Comparison of ENCODE assay signal across 36 cellular contexts in genomic region chr19:5367530-5368133, GRCh38. TPM values are rescaled to one million over a fixed set of nuclear protein-coding genes. Genes with fewer than 3 reads are reported as not detected.
DNase-seq lines count a peak whose midpoint lies in the region; ATAC-seq, FAIRE-seq and TF ChIP-seq lines count a peak whose summit lies in the region.
"Had no signal": no experiment of that assay in that cellular context is flagged by ENCODE, and none has a peak within 500 bp of the region (broad histone marks: within the 10 kb centered on the region; RNA-seq: fewer than 3 reads in every experiment).

No MANE protein-coding gene starts in this region.

- H3K79me1 ChIP-seq in IMR-90 (ENCODE audit: low read depth in 1 of 2, low read length in 2 of 2) = no peaks in the 10 kb centered on the region
- no peaks in the 10 kb centered on the region for H3K79me1 ChIP-seq in H1 (ENCODE audit: low read depth, low read length)

- H3K56ac ChIP-seq in IMR-90 (ENCODE audit: extremely low read depth, insufficient read depth, low read length) = no peak overlapping the region
- H3K56ac ChIP-seq in H1 (replicated peaks; ENCODE audit: insufficient read length, low read depth, low read length) = peak overlapping the region; percentile 98

- TF ChIP-seq EP300 in HepG2 (IDR thresholded peaks at IDR 0.05; ENCODE audit: low read depth in 2 of 2, low read length in 2 of 2) = no peak
- TF ChIP-seq EP300 in HepG2 (CRISPR knock-in tag; IDR thresholded peaks at IDR 0.05; ENCODE audit: borderline replicate concordance) = no peak
- TF ChIP-seq EP300 in H1 (IDR thresholded peaks at IDR 0.05; ENCODE audit: borderline replicate concordance in 1 of 2, low read depth in 2 of 2, low read length in 2 of 2) = no peak

- no peaks in the 10 kb centered on the region for H3K27me3 ChIP-seq in HepG2 (ENCODE audit: control insufficient read depth in 1 of 2, insufficient read depth in 2 of 2, low read length in 2 of 2)
- H3K27me3 ChIP-seq in right lobe of liver = no peaks in the 10 kb centered on the region
- peaks cover 2% of the 10 kb centered on the region; the same call in 1 of the 2 replicates for H3K27me3 ChIP-seq in IMR-90 (ENCODE audit: control insufficient read depth, insufficient read depth, low read length)
- peaks cover 0 to 6% (median 0%) of the 10 kb centered on the region in 4 experiments; a peak in 2 of 7 replicates for H3K27me3 ChIP-seq in H1 (replicated peaks in 1 of 4; ENCODE audit: control insufficient read depth in 3 of 4, extremely low read depth in 1 of 4, insufficient read depth in 3 of 4, low read length in 3 of 4)
- no peaks in the 10 kb centered on the region for H3K27me3 ChIP-seq in right cardiac atrium (ENCODE audit: control insufficient read depth, insufficient read depth)
- H3K27me3 ChIP-seq: BE2C; BLaER1; BLaER1 treated with 17β-estradiol and CSF1 and Interleukin-3, amounts not matched to agents 10 nM and 100 nM had no signal

- CTCF ChIA-PET in HepG2 (lab: Yijun Ruan, JAX; ENCODE audit: low intra/inter-chr PET ratio, low total read pairs) (no interaction called here), HEK293 (lab: Yijun Ruan, JAX) (interaction anchor here (0.7 kb wide), 1 partner anchor 34 kb away, joined by 4 read pairs; no protein-coding TSS in a partner anchor), IMR-90 (lab: Yijun Ruan, JAX) (no interaction called here), H1 (lab: Charles Lee; ENCODE audit: partially characterized antibody) (interaction anchor here (1.4 kb wide), 2 partner anchors 11 to 20 kb away, joined by 4 to 5 read pairs; no protein-coding TSS in a partner anchor)

- H3K23ac ChIP-seq in IMR-90 (ENCODE audit: low read depth, low read length) = no peak overlapping the region
- H3K23ac ChIP-seq in H1 (ENCODE audit: insufficient read length) = no peak overlapping the region

- peaks cover 12% of the 10 kb centered on the region for H3K23me2 ChIP-seq in H1 (ENCODE audit: low read depth, low read length)

- H3K36me3 ChIP-seq in HepG2 (replicated peaks in 1 of 2; ENCODE audit: control insufficient read depth in 1 of 2, insufficient read depth in 2 of 2, low read length in 2 of 2) (no peaks in the 10 kb centered on the region), right lobe of liver (no peaks in the 10 kb centered on the region), HEK293 (ENCODE audit: control insufficient read depth in 2 of 2, insufficient read depth in 1 of 2, low read length in 2 of 2) (no peaks in the 10 kb centered on the region), IMR-90 (ENCODE audit: control insufficient read depth, insufficient read depth, low read length) (no peaks in the 10 kb centered on the region), H1 (ENCODE audit: control insufficient read depth in 2 of 4, insufficient read depth in 4 of 4, low read length in 3 of 4) (no peaks in the 10 kb centered on the region)
- H3K36me3 ChIP-seq: BE2C; BLaER1; BLaER1 treated with 17β-estradiol and CSF1 and Interleukin-3, amounts not matched to agents 10 nM and 100 nM had no signal

- in situ Hi-C loops in HepG2 (cut with HindIII; ENCODE audit: extremely low pct_ligation_motif_present, low pct_unique_long_range_greater_than_20kb) (no loop called here), IMR-90 (cut with MboI; ENCODE audit: low sequenced_read_pairs) (no loop called here)

- DNase-seq in HepG2 (ENCODE audit: low spot score) (no peak), right lobe of liver (no peak), IMR-90 (no peak), H1 (ENCODE audit: low read depth in 1 of 2, low spot score in 2 of 2) (no peak), AG08395 (ENCODE audit: low spot score) (no peak), HuH-7.5 (ENCODE audit: low spot score) (no peak), right cardiac atrium (no peak)
- DNase-seq: 8988T; ACHN; AML-193; BE2C; C1 segment of cervical spinal cord; Caco-2; Calu3; CD4-positive, alpha-beta memory T cell; CD4-positive, alpha-beta T cell; CD4-positive, CD25-positive, alpha-beta regulatory T cell; CD8-positive, alpha-beta memory T cell; CD8-positive, alpha-beta T cell; COR-L47; DMS 273 treated with DMSO at 0.1 percent for 48 hours; DMS153; DMS53; DMS79; DMS79 treated with DMSO at 0.1 percent for 48 hours; DND-41; EL had no signal

- H3K9ac ChIP-seq in HepG2 (ENCODE audit: insufficient read depth, low read depth, low read length) = no peak overlapping the region
- no peak overlapping the region for H3K9ac ChIP-seq in IMR-90 (ENCODE audit: low read depth, low read length)
- no peak overlapping the region for H3K9ac ChIP-seq in H1 (replicated peaks in 1 of 4; ENCODE audit: extremely low read depth in 1 of 4, low read depth in 3 of 4, low read length in 3 of 4)
- H3K9ac ChIP-seq: BLaER1; BLaER1 treated with 17β-estradiol and CSF1 and Interleukin-3, amounts not matched to agents 10 nM and 100 nM had no signal

- H2AFZ ChIP-seq in HepG2 (ENCODE audit: low read length) = no peak overlapping the region
- H2AFZ ChIP-seq in IMR-90 (replicated peaks; ENCODE audit: low read length, poor library complexity) = no peak overlapping the region
- no peak overlapping the region for H2AFZ ChIP-seq in H1 (ENCODE audit: low read length)

- H3K18ac ChIP-seq in IMR-90 (ENCODE audit: low read depth, low read length) (no peak overlapping the region), H1 (ENCODE audit: extremely low read depth, low read length) (no peak overlapping the region)

- H3K27ac ChIP-seq in HepG2 (ENCODE audit: extremely low read length, insufficient read depth, low read length) = no peak overlapping the region
- no peak overlapping the region for H3K27ac ChIP-seq in right lobe of liver
- H3K27ac ChIP-seq in HEK293 (ENCODE audit: extremely low read depth, low read depth, low read length) = no peak overlapping the region
- no peak overlapping the region for H3K27ac ChIP-seq in IMR-90 (ENCODE audit: insufficient read depth, low read length)
- H3K27ac ChIP-seq in H1 (ENCODE audit: low read depth, low read length) = no peak overlapping the region
- H3K27ac ChIP-seq in right cardiac atrium (ENCODE audit: low read length) = no peak overlapping the region
- H3K27ac ChIP-seq: 22Rv1; A549; BLaER1; BLaER1 treated with 17β-estradiol and CSF1 and Interleukin-3, amounts not matched to agents 10 nM and 100 nM; C4-2B had no signal

- ATAC-seq in HepG2 (no peak), right lobe of liver (no peak), IMR-90 (ENCODE audit: low read depth) (no peak), right cardiac atrium (no peak)
- ATAC-seq: A549; CD8-positive, alpha-beta T cell had no signal

- no peak overlapping the region for H3K4ac ChIP-seq in IMR-90 (ENCODE audit: low read depth, low read length)
- H3K4ac ChIP-seq in H1 (replicated peaks; ENCODE audit: insufficient read length, low read depth, low read length) = no peak overlapping the region

- POLR2A ChIA-PET in HepG2 (lab: Yijun Ruan, JAX) (no interaction called here), HEK293 (lab: Yijun Ruan, JAX) (no interaction called here), IMR-90 (lab: Charles Lee; ENCODE audit: unreplicated experiment) (no interaction called here), H1 (lab: Charles Lee; ENCODE audit: partially characterized antibody) (no interaction called here)

- 38% methylated on average over 5 of the region's 5 CpGs for WGBS in HepG2 (ENCODE audit: low lambda C conversion rate)
- 53% methylated on average over 5 of the region's 5 CpGs for WGBS in right lobe of liver (ENCODE audit: insufficient coverage, low coverage, low lambda C conversion rate, missing lambda C conversion rate)
- WGBS in IMR-90 (ENCODE audit: extremely low coverage in 2 of 2, insufficient read length in 1 of 2), 2 experiments = 66 to 99% methylated on average over 4 to 5 of the region's 5 CpGs
- WGBS in H1 (ENCODE audit: extremely low coverage in 1 of 2, insufficient coverage in 1 of 2, insufficient read length in 1 of 2, insufficient replicate concordance in 2 of 2, low coverage in 1 of 2, low lambda C conversion rate in 2 of 2, missing lambda C conversion rate in 1 of 2), 2 experiments = 83 to 100% methylated on average over 5 of the region's 5 CpGs
- 75% methylated on average over 5 of the region's 5 CpGs for WGBS in right cardiac atrium

- no peak overlapping the region for H2BK12ac ChIP-seq in H1 (ENCODE audit: low read depth, low read length)

- peak overlapping the region; percentile 32 for H2BK5ac ChIP-seq in IMR-90 (ENCODE audit: low read depth, low read length, poor library complexity, severe bottlenecking)
- no peak overlapping the region for H2BK5ac ChIP-seq in H1 (ENCODE audit: low read depth, low read length)

- H2AK5ac ChIP-seq in IMR-90 (ENCODE audit: low read depth, low read length) (no peak overlapping the region), H1 (ENCODE audit: low read depth, low read length) (no peak overlapping the region)

- H2BK20ac ChIP-seq in IMR-90 (ENCODE audit: low read depth, low read length) (no peak overlapping the region), H1 (ENCODE audit: low read length) (no peak overlapping the region)

- FAIRE-seq in HepG2 (lab: Jason Lieb, UNC) (no peak), H1 (lab: Jason Lieb, UNC) (no peak)
- FAIRE-seq: A204.1, A549, D721Med had no signal

- no peak overlapping the region for H3K4me2 ChIP-seq in HepG2 (ENCODE audit: low read depth, low read length)
- H3K4me2 ChIP-seq in IMR-90 (ENCODE audit: low read depth, low read length) = no peak overlapping the region
- H3K4me2 ChIP-seq in H1 (ENCODE audit: insufficient read depth in 1 of 2, low read depth in 2 of 2, low read length in 2 of 2) = no peak overlapping the region
- H3K4me2 ChIP-seq: A549; BLaER1; BLaER1 treated with 17β-estradiol and CSF1 and Interleukin-3, amounts not matched to agents 10 nM and 100 nM had no signal

- no peak overlapping the region for H4K5ac ChIP-seq in IMR-90 (ENCODE audit: low read depth, low read length)
- H4K5ac ChIP-seq in H1 (ENCODE audit: insufficient read length, low read depth, low read length) = no peak overlapping the region

- dilution Hi-C loops in IMR-90 (cut with HindIII; ENCODE audit: low sequenced_read_pairs, unreplicated experiment) = no loop called here

- no peaks in the 10 kb centered on the region for H3K4me1 ChIP-seq in HepG2 (ENCODE audit: insufficient read depth, low read length)
- H3K4me1 ChIP-seq in right lobe of liver = no peaks in the 10 kb centered on the region
- no peaks in the 10 kb centered on the region for H3K4me1 ChIP-seq in HEK293 (ENCODE audit: control insufficient read depth, insufficient read depth, low read length)
- no peaks in the 10 kb centered on the region for H3K4me1 ChIP-seq in IMR-90 (ENCODE audit: control insufficient read depth, insufficient read depth, low read length)
- peaks cover 0 to 4% (median 3%) of the 10 kb centered on the region in 4 experiments; a peak in 5 of 7 replicates for H3K4me1 ChIP-seq in H1 (replicated peaks in 1 of 4; ENCODE audit: control insufficient read depth in 3 of 4, insufficient read depth in 4 of 4, low read length in 3 of 4)
- no peaks in the 10 kb centered on the region for H3K4me1 ChIP-seq in right cardiac atrium (ENCODE audit: control insufficient read depth, insufficient read depth, low read length)
- H3K4me1 ChIP-seq: A549, BE2C, Caco-2 had no signal

- TF ChIP-seq RAD21 in HepG2 (CRISPR knock-in tag; IDR thresholded peaks at IDR 0.05) (no peak), IMR-90 (IDR thresholded peaks at IDR 0.05; ENCODE audit: low read length) (no peak), H1 (IDR thresholded peaks at IDR 0.05 in 1 of 2, conservative IDR thresholded peaks at IDR 0.05 in 1 of 2; ENCODE audit: low read depth in 2 of 2, low read length in 2 of 2) (no peak)

- H3K9me3 ChIP-seq in HepG2 (ENCODE audit: low read length) = no peaks in the 10 kb centered on the region
- H3K9me3 ChIP-seq in right lobe of liver = no peaks in the 10 kb centered on the region
- H3K9me3 ChIP-seq in HEK293 (ENCODE audit: control insufficient read depth, insufficient read depth, low read depth, low read length) = no peaks in the 10 kb centered on the region
- H3K9me3 ChIP-seq in IMR-90 (ENCODE audit: control insufficient read depth, insufficient read depth, low read length) = no peaks in the 10 kb centered on the region
- H3K9me3 ChIP-seq in H1 (ENCODE audit: insufficient read depth in 2 of 2, low read depth in 1 of 2, low read length in 1 of 2) = no peaks in the 10 kb centered on the region
- H3K9me3 ChIP-seq in right cardiac atrium (ENCODE audit: control insufficient read depth, low read length) = no peaks in the 10 kb centered on the region
- H3K9me3 ChIP-seq: A549; BE2C; BLaER1; BLaER1 treated with 17β-estradiol and CSF1 and Interleukin-3, amounts not matched to agents 10 nM and 100 nM; Caco-2 had no signal

- no peak overlapping the region for H3K4me3 ChIP-seq in HepG2 (replicated peaks in 1 of 3; ENCODE audit: insufficient read depth in 1 of 3, low read depth in 2 of 3, low read length in 3 of 3)
- no peak overlapping the region for H3K4me3 ChIP-seq in right lobe of liver
- H3K4me3 ChIP-seq in HEK293 (ENCODE audit: low read depth, low read length) = no peak overlapping the region
- no peak overlapping the region for H3K4me3 ChIP-seq in IMR-90 (ENCODE audit: insufficient read depth, low read depth, low read length)
- H3K4me3 ChIP-seq in H1 (ENCODE audit: extremely low read depth in 1 of 4, insufficient read depth in 2 of 4, low read depth in 3 of 4, low read length in 4 of 4) = no peak overlapping the region
- H3K4me3 ChIP-seq in right cardiac atrium (ENCODE audit: low read length) = no peak overlapping the region
- H3K4me3 ChIP-seq: A549; BLaER1; BLaER1 treated with 17β-estradiol and CSF1 and Interleukin-3, amounts not matched to agents 10 nM and 100 nM had no signal

- H4K91ac ChIP-seq in IMR-90 (ENCODE audit: insufficient read depth, low read depth, low read length) (no peak overlapping the region), H1 (replicated peaks; ENCODE audit: insufficient read length, low read length) (no peak overlapping the region)

- TF ChIP-seq CTCF in HepG2 (CRISPR knock-in tag; IDR thresholded peaks at IDR 0.05) (no peak), right lobe of liver (IDR thresholded peaks at IDR 0.05) (no peak), HEK293 (tag by site-specific recombination; IDR thresholded peaks at IDR 0.05) (no peak), IMR-90 (conservative IDR thresholded peaks at IDR 0.05; ENCODE audit: low read depth, low read length) (no peak), H1 (IDR thresholded peaks at IDR 0.05; ENCODE audit: control extremely low read depth in 1 of 3, insufficient read depth in 1 of 3, low read depth in 1 of 3, low read length in 3 of 3) (no peak)

- no peak overlapping the region for H4K8ac ChIP-seq in IMR-90 (ENCODE audit: low read depth in 2 of 2, low read length in 2 of 2)
- no peak overlapping the region for H4K8ac ChIP-seq in H1 (ENCODE audit: extremely low read depth, insufficient read depth, low read length)

- H2BK15ac ChIP-seq in IMR-90 (ENCODE audit: low read depth, low read length) (no peak overlapping the region), H1 (ENCODE audit: low read length) (no peak overlapping the region)

- H4K20me1 ChIP-seq in HepG2 (ENCODE audit: insufficient read depth, low read length) (no peaks in the 10 kb centered on the region), IMR-90 (ENCODE audit: insufficient read depth, low read length) (no peaks in the 10 kb centered on the region), H1 (replicated peaks in 1 of 2; ENCODE audit: control insufficient read depth in 1 of 2, insufficient read depth in 2 of 2, low read length in 2 of 2) (peaks cover 0 to 9% of the 10 kb centered on the region in 2 experiments)
- H4K20me1 ChIP-seq: BLaER1 had no signal

- no peaks in the 10 kb centered on the region for H3K79me2 ChIP-seq in HepG2 (ENCODE audit: insufficient read depth, low read length)
- H3K79me2 ChIP-seq in H1 (ENCODE audit: control insufficient read depth in 1 of 2, insufficient read depth in 2 of 2, low read length in 2 of 2) = peaks cover 0 to 3% of the 10 kb centered on the region in 2 experiments; a peak in 1 of 4 replicates

- H2AK9ac ChIP-seq in IMR-90 (replicated peaks; ENCODE audit: low read depth, low read length, poor library complexity) = no peak overlapping the region

- H3K9me1 ChIP-seq in IMR-90 (ENCODE audit: insufficient read depth, low read length) = no peaks in the 10 kb centered on the region

- no peak overlapping the region for H3K14ac ChIP-seq in IMR-90 (replicated peaks; ENCODE audit: low read depth, low read length)
- no peak overlapping the region for H3K14ac ChIP-seq in H1 (ENCODE audit: insufficient read length)

- TF ChIP-seq POLR2A in HepG2 (IDR thresholded peaks at IDR 0.05; ENCODE audit: insufficient read depth in 1 of 2, low read depth in 2 of 2, low read length in 2 of 2) (no peak), right lobe of liver (IDR thresholded peaks at IDR 0.05) (no peak), IMR-90 (IDR thresholded peaks at IDR 0.05; ENCODE audit: low read depth, low read length) (no peak), H1 (IDR thresholded peaks at IDR 0.05; ENCODE audit: control extremely low read depth in 1 of 2, low read depth in 2 of 2, low read length in 2 of 2) (no peak)

- BruUV-seq in HepG2 (replicated peaks; lab: Mats Ljungman, UMichigan) = no TSS peak
- BruUV-seq in IMR-90 (replicated peaks; lab: Mats Ljungman, UMichigan) = no TSS peak

- no peak overlapping the region for H2BK120ac ChIP-seq in IMR-90 (ENCODE audit: low read depth, low read length)
- H2BK120ac ChIP-seq in H1 (replicated peaks; ENCODE audit: low read depth, low read length) = no peak overlapping the region

- intact Hi-C loops in HepG2 (cut with micrococcal nuclease; ENCODE audit: unreplicated experiment) = no loop called here
- intact Hi-C loops in right lobe of liver (cut with DNase I) = no loop called here
- intact Hi-C loops in IMR-90 (cut with micrococcal nuclease) = no loop called here
- intact Hi-C loops in right cardiac atrium (cut with DNase I) = no loop called here

RNA-seq across cellular contexts. Expression of gene PTPRS, which starts 27.0 kb away (rescaled TPM):
- total RNA-seq in HepG2 (2016; rRNA removed; fragmentation: Illumina TruSeq; extraction: Trizol) (21.3 and 32.7 TPM in 2 replicates), right lobe of liver (10 to 100 TPM in 5 of 6 experiments, 1 to 10 TPM in 1; 6.1 to 39.9 (median 22.1) TPM), IMR-90 (2012; rRNA removed) (40.1 and 43.3 TPM in 2 replicates), right cardiac atrium (100 to 1,000 TPM; 122 to 153 (median 126) TPM)
- 8.8 and 10.2 TPM in 2 replicates for total RNA-seq in HepG2 (2016; cell fraction: cytosol; rRNA removed; fragmentation: Illumina TruSeq; extraction: Trizol; ENCODE audit: low read depth)
- 17.7 and 32.1 TPM in 2 replicates for total RNA-seq in HepG2 (2016; cell fraction: insoluble cytoplasmic fraction; rRNA removed; fragmentation: Illumina TruSeq; extraction: Trizol)
- 21.8 and 23.0 TPM in 2 replicates for total RNA-seq in HepG2 (2016; cell fraction: membrane; rRNA removed; fragmentation: Illumina TruSeq; extraction: Trizol)
- 57.4 and 62.6 TPM in 2 replicates for total RNA-seq in HepG2 (2016; cell fraction: nucleus; rRNA removed; fragmentation: Illumina TruSeq; extraction: Trizol)
- polyA plus RNA-seq in HepG2 (2011; rRNA removed) (43.9 and 63.5 TPM in 2 replicates), IMR-90 (2012; rRNA removed) (51.9 and 56.5 TPM in 2 replicates), H1 (2011; rRNA removed) (96.8 and 146 TPM in 2 replicates), right cardiac atrium (31.9 TPM)
- 36.8 and 40.6 TPM in 2 replicates for polyA plus RNA-seq in HepG2 (2011; cell fraction: cytosol; rRNA removed)
- polyA plus RNA-seq in HepG2 (2011; cell fraction: nucleus; rRNA removed) = 194 and 221 TPM in 2 replicates
- 24.6 and 49.4 TPM in 2 replicates for polyA plus RNA-seq in HepG2 (2012)
- polyA plus RNA-seq in HepG2 (2016; cell fraction: cytosol; fragmentation: Illumina TruSeq; extraction: Trizol; ENCODE audit: low read depth) = 4.6 and 4.7 TPM in 2 replicates
- 8.4 and 10.5 TPM in 2 replicates for polyA plus RNA-seq in HepG2 (2016; cell fraction: insoluble cytoplasmic fraction; fragmentation: Illumina TruSeq; extraction: Trizol; ENCODE audit: low read depth)
- polyA plus RNA-seq in HepG2 (2016; cell fraction: membrane; fragmentation: Illumina TruSeq; extraction: Trizol; ENCODE audit: low read depth) = 5.1 and 5.2 TPM in 2 replicates
- 68.7 and 77.5 TPM in 2 replicates for polyA plus RNA-seq in HepG2 (2016; cell fraction: nucleus; fragmentation: Illumina TruSeq; extraction: Trizol; ENCODE audit: insufficient read depth, low read depth)
- 65.7 and 175 TPM in 2 replicates for polyA minus RNA-seq in HepG2 (2011; rRNA and poly(A)+ RNA removed; ENCODE audit: low replicate concordance)
- polyA minus RNA-seq in HepG2 (2011; cell fraction: cytosol; rRNA and poly(A)+ RNA removed) = 79.6 and 103 TPM in 2 replicates
- polyA minus RNA-seq in HepG2 (2011; cell fraction: nucleus; rRNA and poly(A)+ RNA removed) = 55.6 and 71.9 TPM in 2 replicates
- polyA plus RNA-seq in IMR-90 (2012; cell fraction: cytosol; rRNA removed) = 38.6 and 74.6 TPM in 2 replicates
- 97.2 and 218 TPM in 2 replicates for polyA plus RNA-seq in IMR-90 (2012; cell fraction: nucleus; rRNA removed; ENCODE audit: low replicate concordance)
- total RNA-seq in H1 (2021; fragmentation: NEBNext Ultra II Directional; extraction: Animal tissue kit (Norgen Biotek cat#: 25700)) = 218 and 223 TPM in 2 replicates
- polyA plus RNA-seq in H1 (2011; cell fraction: cytosol; rRNA removed) = 87.7 TPM
- polyA plus RNA-seq in H1 (2011; cell fraction: nucleus; rRNA removed) = 278 TPM
- 73.0 to 132 TPM (median 116 TPM) in 4 replicates for polyA plus RNA-seq in H1 (2012, experiment 1 of 2)
- polyA plus RNA-seq in H1 (2012, experiment 2 of 2) = 60.0 TPM
- 124 TPM for polyA plus RNA-seq in H1 (2013, experiment 1 of 2)
- 122 TPM for polyA plus RNA-seq in H1 (2013, experiment 2 of 2)
- polyA minus RNA-seq in H1 (2011; rRNA and poly(A)+ RNA removed) = 192 and 241 TPM in 2 replicates
- 212 TPM for polyA minus RNA-seq in H1 (2011; cell fraction: cytosol; rRNA and poly(A)+ RNA removed)
- polyA minus RNA-seq in H1 (2011; cell fraction: nucleus; rRNA and poly(A)+ RNA removed) = 157 TPM
- polyA plus RNA-seq: CD14-positive monocyte had no signal

Comparison
In these comparisons a context has a peak if more than half of its experiments do, and no peak if none do; other contexts are left out.
1. CTCF ChIA-PET loops: an anchor here in HEK293 (0.7 kb wide) and H1 (1.4 kb wide); none called in HepG2 and IMR-90.